ENCODE assay signal across 11 cellular contexts in genomic region chrX:109952985-109953905, GRCh38. TPM values are rescaled to one million over a fixed set of nuclear protein-coding genes. Genes with fewer than 3 reads are reported as not detected.
DNase-seq lines count a peak whose midpoint lies in the region; ATAC-seq, FAIRE-seq and TF ChIP-seq lines count a peak whose summit lies in the region.
"Had no signal": no experiment of that assay in that cellular context is flagged by ENCODE, and none has a peak within 500 bp of the region (broad histone marks: within the 10 kb centered on the region; RNA-seq: fewer than 3 reads in every experiment).

No MANE protein-coding gene starts in this region.

- CTCF ChIA-PET in HepG2 (lab: Yijun Ruan, JAX; ENCODE audit: low intra/inter-chr PET ratio, low total read pairs), result no interaction called here

- no peak for FAIRE-seq in HepG2 (lab: Jason Lieb, UNC)

- TF ChIP-seq CTCF in right lobe of liver (IDR thresholded peaks at IDR 0.05), result no peak
- TF ChIP-seq CTCF in HepG2 (CRISPR knock-in tag; IDR thresholded peaks at IDR 0.05), result no peak

- H3K9ac ChIP-seq in HepG2 (ENCODE audit: insufficient read depth, low read depth, low read length), result no peak overlapping the region

- TF ChIP-seq EP300 in HepG2 (IDR thresholded peaks at IDR 0.05; ENCODE audit: low read depth in 2 of 2, low read length in 2 of 2) (no peak), HepG2 (CRISPR knock-in tag; IDR thresholded peaks at IDR 0.05; ENCODE audit: borderline replicate concordance) (no peak)

- no peak overlapping the region for H3K27ac ChIP-seq in right lobe of liver
- H3K27ac ChIP-seq in HepG2 (ENCODE audit: extremely low read length, insufficient read depth, low read length), result no peak overlapping the region
- H3K27ac ChIP-seq: upper lobe of left lung had no signal

- no peaks in the 10 kb centered on the region for H4K20me1 ChIP-seq in HepG2 (ENCODE audit: insufficient read depth, low read length)

- no peak overlapping the region for H2AFZ ChIP-seq in HepG2 (ENCODE audit: low read length)

- 69% methylated on average over 4 of the region's 4 CpGs for WGBS in right lobe of liver (ENCODE audit: insufficient coverage, low coverage, low lambda C conversion rate, missing lambda C conversion rate)
- WGBS in HepG2 (ENCODE audit: low lambda C conversion rate), result 79% methylated on average over 3 of the region's 4 CpGs

- POLR2A ChIA-PET in HepG2 (lab: Yijun Ruan, JAX), result no interaction called here

- DNase-seq in right lobe of liver, result no peak
- no peak for DNase-seq in HepG2 (ENCODE audit: low spot score)
- DNase-seq in NCI-H2107 (lab: John Stamatoyannopoulos, UW), result peak; percentile 5
- DNase-seq in HUDEP-2 (lab: John Stamatoyannopoulos, UW; ENCODE audit: unreplicated experiment in 76 of 76), result no peak
- no peak for DNase-seq in NCI-H1930 (lab: John Stamatoyannopoulos, UW)
- DNase-seq in iPS-NIHi7 (ENCODE audit: extremely low spot score), result no peak
- DNase-seq in activated naive CD4-positive, alpha-beta T cell treated with Interleukin-2 at 50 U/mL for 16 hours, result no peak
- DNase-seq: activated CD4-positive, alpha-beta T cell treated with anti-CD3 and anti-CD28 coated beads for 1 hour; amniotic stem cell; upper lobe of left lung had no signal

- BruUV-seq in HepG2 (replicated peaks; lab: Mats Ljungman, UMichigan), result no TSS peak

- no peaks in the 10 kb centered on the region for H3K36me3 ChIP-seq in right lobe of liver
- no peaks in the 10 kb centered on the region for H3K36me3 ChIP-seq in HepG2 (replicated peaks in 1 of 2; ENCODE audit: control insufficient read depth in 1 of 2, insufficient read depth in 2 of 2, low read length in 2 of 2)
- H3K36me3 ChIP-seq: upper lobe of left lung had no signal

- H3K79me2 ChIP-seq in HepG2 (ENCODE audit: insufficient read depth, low read length), result no peaks in the 10 kb centered on the region

- ATAC-seq in right lobe of liver, result peak in 3 of 4 donors; percentile 20 to 30 (median 29)
- ATAC-seq in HepG2, result no peak
- ATAC-seq in HG02885 (IDR thresholded peaks at IDR 0.05; ENCODE audit: poor library complexity, unreplicated experiment), result peak; percentile 80

- no peak for TF ChIP-seq RAD21 in HepG2 (CRISPR knock-in tag; IDR thresholded peaks at IDR 0.05)

- H3K9me3 ChIP-seq in right lobe of liver (no peaks in the 10 kb centered on the region), HepG2 (ENCODE audit: low read length) (no peaks in the 10 kb centered on the region)
- H3K9me3 ChIP-seq: upper lobe of left lung had no signal

- H3K4me3 ChIP-seq in right lobe of liver, result no peak overlapping the region
- no peak overlapping the region for H3K4me3 ChIP-seq in HepG2 (replicated peaks in 1 of 3; ENCODE audit: insufficient read depth in 1 of 3, low read depth in 2 of 3, low read length in 3 of 3)
- H3K4me3 ChIP-seq: upper lobe of left lung had no signal

- intact Hi-C loops in right lobe of liver (cut with DNase I), result no loop called here
- intact Hi-C loops in HepG2 (cut with micrococcal nuclease; ENCODE audit: unreplicated experiment), result no loop called here

- in situ Hi-C loops in HepG2 (cut with HindIII; ENCODE audit: extremely low pct_ligation_motif_present, low pct_unique_long_range_greater_than_20kb), result no loop called here

- no peak overlapping the region for H3K4me2 ChIP-seq in HepG2 (ENCODE audit: low read depth, low read length)

- TF ChIP-seq POLR2A in right lobe of liver (IDR thresholded peaks at IDR 0.05) (no peak), HepG2 (IDR thresholded peaks at IDR 0.05; ENCODE audit: insufficient read depth in 1 of 2, low read depth in 2 of 2, low read length in 2 of 2) (no peak)

- no peaks in the 10 kb centered on the region for H3K27me3 ChIP-seq in right lobe of liver
- no peaks in the 10 kb centered on the region for H3K27me3 ChIP-seq in HepG2 (ENCODE audit: control insufficient read depth in 1 of 2, insufficient read depth in 2 of 2, low read length in 2 of 2)
- H3K27me3 ChIP-seq: upper lobe of left lung had no signal

- H3K4me1 ChIP-seq in right lobe of liver (no peaks in the 10 kb centered on the region), HepG2 (ENCODE audit: insufficient read depth, low read length) (no peaks in the 10 kb centered on the region)
- H3K4me1 ChIP-seq: upper lobe of left lung had no signal

TF ChIP-seq in HepG2, 621 proteins besides CTCF, POLR2A, EP300 and RAD21:
- TF ChIP-seq MIER3 (CRISPR knock-in tag; IDR thresholded peaks at IDR 0.05; ENCODE audit: borderline replicate concordance), result no peak
- no peak for TF ChIP-seq MATR3 (CRISPR knock-in tag; IDR thresholded peaks at IDR 0.05)
- no peak for TF ChIP-seq RXRB (CRISPR knock-in tag; IDR thresholded peaks at IDR 0.05; ENCODE audit: borderline replicate concordance)
- TF ChIP-seq GMEB1 (CRISPR knock-in tag; IDR thresholded peaks at IDR 0.05; ENCODE audit: borderline replicate concordance), result no peak
- no peak for TF ChIP-seq ZBTB3 (CRISPR knock-in tag; IDR thresholded peaks at IDR 0.05; ENCODE audit: borderline replicate concordance, low read depth)
- TF ChIP-seq ZNF782 (CRISPR knock-in tag; IDR thresholded peaks at IDR 0.05; ENCODE audit: borderline replicate concordance), result no peak
- TF ChIP-seq ZNF615 (CRISPR knock-in tag; IDR thresholded peaks at IDR 0.05; ENCODE audit: borderline replicate concordance), result no peak
- TF ChIP-seq ARID4A (CRISPR knock-in tag; IDR thresholded peaks at IDR 0.05; ENCODE audit: borderline replicate concordance), result no peak

RNA-seq across cellular contexts. Expression of gene TMEM164, which starts 49.7 kb away (rescaled TPM):
- total RNA-seq in right lobe of liver, result 1 to 10 TPM; 1.3 to 7.9 (median 2.8) TPM
- 9.8 and 13.2 TPM in 2 replicates for total RNA-seq in HepG2 (2016; rRNA removed; fragmentation: Illumina TruSeq; extraction: Trizol)
- total RNA-seq in HepG2 (2016; cell fraction: cytosol; rRNA removed; fragmentation: Illumina TruSeq; extraction: Trizol; ENCODE audit: low read depth), result 2.0 and 2.5 TPM in 2 replicates
- 8.8 and 14.0 TPM in 2 replicates for total RNA-seq in HepG2 (2016; cell fraction: insoluble cytoplasmic fraction; rRNA removed; fragmentation: Illumina TruSeq; extraction: Trizol)
- 6.5 and 8.8 TPM in 2 replicates for total RNA-seq in HepG2 (2016; cell fraction: membrane; rRNA removed; fragmentation: Illumina TruSeq; extraction: Trizol)
- total RNA-seq in HepG2 (2016; cell fraction: nucleus; rRNA removed; fragmentation: Illumina TruSeq; extraction: Trizol), result 9.7 and 14.6 TPM in 2 replicates
- polyA plus RNA-seq in HepG2 (2011; rRNA removed), result 3.8 and 5.8 TPM in 2 replicates
- polyA plus RNA-seq in HepG2 (2011; cell fraction: cytosol; rRNA removed), result 2.7 and 3.8 TPM in 2 replicates
- polyA plus RNA-seq in HepG2 (2011; cell fraction: nucleus; rRNA removed), result 6.6 and 7.7 TPM in 2 replicates
- 4.5 and 4.8 TPM in 2 replicates for polyA plus RNA-seq in HepG2 (2012)
- polyA plus RNA-seq in HepG2 (2016; cell fraction: cytosol; fragmentation: Illumina TruSeq; extraction: Trizol; ENCODE audit: low read depth), result 1.1 and 1.5 TPM in 2 replicates
- polyA plus RNA-seq in HepG2 (2016; cell fraction: insoluble cytoplasmic fraction; fragmentation: Illumina TruSeq; extraction: Trizol; ENCODE audit: low read depth), result 7.5 and 7.8 TPM in 2 replicates
- polyA plus RNA-seq in HepG2 (2016; cell fraction: membrane; fragmentation: Illumina TruSeq; extraction: Trizol; ENCODE audit: low read depth), result 3.8 and 4.5 TPM in 2 replicates
- polyA plus RNA-seq in HepG2 (2016; cell fraction: nucleus; fragmentation: Illumina TruSeq; extraction: Trizol; ENCODE audit: insufficient read depth, low read depth), result 12.3 and 13.1 TPM in 2 replicates
- 7.6 and 32.6 TPM in 2 replicates for polyA minus RNA-seq in HepG2 (2011; rRNA and poly(A)+ RNA removed; ENCODE audit: low replicate concordance)
- polyA minus RNA-seq in HepG2 (2011; cell fraction: cytosol; rRNA and poly(A)+ RNA removed), result 2.6 and 6.2 TPM in 2 replicates
- 7.3 and 9.2 TPM in 2 replicates for polyA minus RNA-seq in HepG2 (2011; cell fraction: nucleus; rRNA and poly(A)+ RNA removed)
